In genomic region chr2:217933326-217933993, GRCh38 we compare ENCODE assay signal across 10 cellular contexts.
DNase-seq lines count a peak whose midpoint lies in the region; ATAC-seq, FAIRE-seq and TF ChIP-seq lines count a peak whose summit lies in the region.
"Had no signal": no experiment of that assay in that cellular context is flagged by ENCODE, and none has a peak within 500 bp of the region (broad histone marks: within the 10 kb centered on the region; RNA-seq: fewer than 3 reads in every experiment).

No MANE protein-coding gene starts in this region.

- no peaks in the 10 kb centered on the region for H3K36me3 Mint-ChIP-seq in T-helper 2 cell treated with Interferon-gamma antibody and Interleukin-4, amounts not matched to agents 5 μg/mL and 100 μg/mL, for 36 hours (ENCODE audit: low read depth)

- no peaks in the 10 kb centered on the region for H3K27me3 ChIP-seq in SK-N-SH (ENCODE audit: insufficient read depth)
- H3K27me3 ChIP-seq in hepatocyte, result no peaks in the 10 kb centered on the region
- no peaks in the 10 kb centered on the region for H3K27me3 ChIP-seq in stomach smooth muscle (ENCODE audit: control insufficient read depth in 1 of 2, insufficient read depth in 2 of 2, low read length in 2 of 2)
- no peaks in the 10 kb centered on the region for H3K27me3 ChIP-seq in small intestine (ENCODE audit: control insufficient read depth in 2 of 2, insufficient read depth in 2 of 2, low read length in 2 of 2)

- H3K27ac ChIP-seq in SK-N-SH (ENCODE audit: low read depth in 2 of 2, low read length in 1 of 2) (peak overlapping the region; percentile 86 to 96), hepatocyte (peak overlapping the region; percentile 48), stomach smooth muscle (ENCODE audit: low read length) (peak overlapping the region; percentile 99), small intestine (ENCODE audit: low read depth in 1 of 2, low read length in 1 of 2) (peak overlapping the region in 1 of 2 donors; percentile 82)

- H3K9me2 ChIP-seq in SK-N-SH (no peaks in the 10 kb centered on the region), hepatocyte (replicated peaks; ENCODE audit: insufficient read depth) (no peaks in the 10 kb centered on the region)

- FAIRE-seq in small intestine (lab: Jason Lieb, UNC) (no peak), D721Med (lab: Jason Lieb, UNC) (no peak)

- CTCF ChIA-PET in SK-N-SH (lab: Yijun Ruan, JAX), result interaction anchor here (0.7 to 14.7 kb wide), 31 partner anchors 8 to 148 kb away, joined by 3 to 129 read pairs (median 4); no protein-coding TSS in a partner anchor

- H3K9me3 Mint-ChIP-seq in T-helper 2 cell treated with Interferon-gamma antibody and Interleukin-4, amounts not matched to agents 5 μg/mL and 100 μg/mL, for 36 hours, result no peaks in the 10 kb centered on the region

- H3K4me1 Mint-ChIP-seq in T-helper 2 cell treated with Interferon-gamma antibody and Interleukin-4, amounts not matched to agents 5 μg/mL and 100 μg/mL, for 36 hours (ENCODE audit: low read depth), result peaks cover 9% of the 10 kb centered on the region

- TF ChIP-seq RAD21 in SK-N-SH (IDR thresholded peaks at IDR 0.05; ENCODE audit: low read length), result peak; percentile 15

- H3K36me3 ChIP-seq in SK-N-SH (replicated peaks in 1 of 2; ENCODE audit: control insufficient read depth in 1 of 2, insufficient read depth in 2 of 2, low read length in 1 of 2) (peaks cover 0 to 2% of the 10 kb centered on the region in 2 experiments), hepatocyte (replicated peaks; ENCODE audit: insufficient read depth, low read depth) (no peaks in the 10 kb centered on the region), stomach smooth muscle (ENCODE audit: control insufficient read depth in 2 of 2, insufficient read depth in 2 of 2, low read length in 2 of 2) (peaks cover 7% of the 10 kb centered on the region in 2 donors), small intestine (ENCODE audit: control insufficient read depth in 2 of 2, insufficient read depth in 2 of 2, low read length in 2 of 2) (no peaks in the 10 kb centered on the region)

- H3K27ac Mint-ChIP-seq in T-helper 2 cell treated with Interferon-gamma antibody and Interleukin-4, amounts not matched to agents 5 μg/mL and 100 μg/mL, for 36 hours, result no peak overlapping the region

- H4K20me1 ChIP-seq in SK-N-SH (ENCODE audit: insufficient read depth), result peaks cover 37% of the 10 kb centered on the region; the same call in 1 of the 2 replicates
- peaks cover 10% of the 10 kb centered on the region for H4K20me1 ChIP-seq in hepatocyte (ENCODE audit: insufficient read depth, poor library complexity, severe bottlenecking)

- H3F3A ChIP-seq in SK-N-SH (replicated peaks; ENCODE audit: insufficient read depth), result peaks cover 35% of the 10 kb centered on the region

- H3K4me1 ChIP-seq in SK-N-SH (ENCODE audit: control insufficient read depth in 1 of 2, insufficient read depth in 2 of 2, low read depth in 1 of 2, low read length in 1 of 2) (peaks cover 77 to 96% of the 10 kb centered on the region in 2 experiments), hepatocyte (ENCODE audit: insufficient read depth) (peaks cover 68% of the 10 kb centered on the region), stomach smooth muscle (ENCODE audit: control insufficient read depth, insufficient read depth, low read length) (peaks cover 97% of the 10 kb centered on the region), small intestine (ENCODE audit: control insufficient read depth in 2 of 2, insufficient read depth in 1 of 2, low read depth in 1 of 2, low read length in 1 of 2) (peaks cover 0 to 5% of the 10 kb centered on the region in 2 donors)

- DNase-seq in NCI-H1105 (lab: John Stamatoyannopoulos, UW), result peak; percentile 59
- peak; percentile 86 for DNase-seq in SK-N-SH
- DNase-seq in hepatocyte (ENCODE audit: low spot score), result no peak
- no peak for DNase-seq in small intestine
- DNase-seq in D721Med (ENCODE audit: insufficient read length, low spot score), result no peak
- no peak for DNase-seq in T-helper 2 cell treated with Interferon-gamma antibody and Interleukin-4, amounts not matched to agents 5 μg/mL and 100 μg/mL, for 36 hours (ENCODE audit: low spot score)
- DNase-seq: NCI-H1048, T-helper 2 cell had no signal

- H3K4me2 ChIP-seq in SK-N-SH (peak overlapping the region; percentile 72), hepatocyte (no peak overlapping the region)

- no peak for ATAC-seq in GM18873 (IDR thresholded peaks at IDR 0.05; ENCODE audit: low FRiP score, unreplicated experiment)

- peaks cover 10% of the 10 kb centered on the region for H3K27me3 Mint-ChIP-seq in T-helper 2 cell treated with Interferon-gamma antibody and Interleukin-4, amounts not matched to agents 5 μg/mL and 100 μg/mL, for 36 hours (ENCODE audit: low read depth)

- TF ChIP-seq CTCF in SK-N-SH (IDR thresholded peaks at IDR 0.05), result no peak
- no peak for TF ChIP-seq CTCF in hepatocyte (IDR thresholded peaks at IDR 0.05; ENCODE audit: poor library complexity)
- TF ChIP-seq CTCF in D721Med (IDR thresholded peaks at IDR 0.05; ENCODE audit: insufficient read depth, missing control alignments), result no peak

- H3K9ac ChIP-seq in SK-N-SH, result peak overlapping the region; percentile 43; the same call in 1 of the 2 replicates
- peak overlapping the region; percentile 80 to 98 for H3K9ac ChIP-seq in stomach smooth muscle (ENCODE audit: low read length in 2 of 2)

- H3K9me3 ChIP-seq in SK-N-SH (no peaks in the 10 kb centered on the region), hepatocyte (ENCODE audit: low read depth) (no peaks in the 10 kb centered on the region), stomach smooth muscle (ENCODE audit: control insufficient read depth in 2 of 2, low read length in 2 of 2) (no peaks in the 10 kb centered on the region), small intestine (ENCODE audit: control insufficient read depth, low read depth) (no peaks in the 10 kb centered on the region)

- 45% methylated on average over 4 of the region's 7 CpGs for WGBS in SK-N-SH (ENCODE audit: low lambda C conversion rate)
- 75% methylated on average over 7 of the region's 7 CpGs for WGBS in hepatocyte (ENCODE audit: low lambda C conversion rate, missing lambda C conversion rate)
- WGBS in small intestine, 3 donors, result 40 to 52% (median 41%) methylated on average over 7 of the region's 7 CpGs

- TF ChIP-seq EP300 in SK-N-SH (IDR thresholded peaks at IDR 0.05; ENCODE audit: borderline replicate concordance in 1 of 2, low read depth in 1 of 2, low read length in 1 of 2), result peak in 1 of 2 experiments; percentile 38; a peak in 1 of 4 replicates

- POLR2A ChIA-PET in SK-N-SH (lab: Yijun Ruan, JAX), result interaction anchor here (1.0 to 3.9 kb wide), 7 partner anchors 9 to 69 kb away, joined by 3 to 28 read pairs (median 7); partner anchors contain the start of gene TNS1

- H3K79me2 ChIP-seq in SK-N-SH (ENCODE audit: insufficient read depth) (peaks cover 94% of the 10 kb centered on the region), hepatocyte (peaks cover 65% of the 10 kb centered on the region)

- no peak overlapping the region for H3K4me3 Mint-ChIP-seq in T-helper 2 cell treated with Interferon-gamma antibody and Interleukin-4, amounts not matched to agents 5 μg/mL and 100 μg/mL, for 36 hours

- H2AFZ ChIP-seq in SK-N-SH (ENCODE audit: low read depth) (no peak overlapping the region), hepatocyte (no peak overlapping the region)

- H3K4me3 ChIP-seq in SK-N-SH (ENCODE audit: low read depth in 2 of 2, low read length in 1 of 2) (no peak overlapping the region; a peak in 1 of 4 replicates), hepatocyte (no peak overlapping the region), stomach smooth muscle (ENCODE audit: low read length in 2 of 2) (peak overlapping the region; percentile 63 to 99), small intestine (ENCODE audit: low read depth in 1 of 2, low read length in 2 of 2) (no peak overlapping the region)

TF ChIP-seq in SK-N-SH, 30 proteins besides CTCF, POLR2A, EP300 and RAD21 (continues in another document):
- TF ChIP-seq RXRA (IDR thresholded peaks at IDR 0.05; ENCODE audit: borderline replicate concordance, low read depth), result no peak
- TF ChIP-seq YY1 (IDR thresholded peaks at IDR 0.05; ENCODE audit: low read depth), result no peak
- TF ChIP-seq TAF1 (IDR thresholded peaks at IDR 0.05; ENCODE audit: borderline replicate concordance, low read depth, low read length), result no peak
- no peak for TF ChIP-seq PBX3 (IDR thresholded peaks at IDR 0.05)
- TF ChIP-seq USF1 (IDR thresholded peaks at IDR 0.05; ENCODE audit: borderline replicate concordance, low read depth), result no peak
- TF ChIP-seq MAX (IDR thresholded peaks at IDR 0.05; ENCODE audit: low read depth), result no peak
- no peak for TF ChIP-seq CHD2 (IDR thresholded peaks at IDR 0.05; ENCODE audit: low read length, partially characterized antibody)
- TF ChIP-seq SIN3A (IDR thresholded peaks at IDR 0.05; ENCODE audit: borderline replicate concordance, low read depth, low read length), result no peak
- TF ChIP-seq RCOR1 (IDR thresholded peaks at IDR 0.05; ENCODE audit: low read length), result no peak
- 0 out of 2 replicates have a peak, but pooled peaks have one; percentile 0 for TF ChIP-seq FOXJ3 (CRISPR knock-in tag; IDR thresholded peaks at IDR 0.05)
- TF ChIP-seq FOXM1 (IDR thresholded peaks at IDR 0.05; ENCODE audit: low read depth), result no peak
- no peak for TF ChIP-seq TEAD4 (IDR thresholded peaks at IDR 0.05; ENCODE audit: borderline replicate concordance, insufficient read depth)
- TF ChIP-seq GABPA (IDR thresholded peaks at IDR 0.05; ENCODE audit: low read depth), result no peak

Comparison
In these comparisons a context has a peak if more than half of its experiments do, and no peak if none do; other contexts are left out.
1. DNase-seq: peak in NCI-H1105 (single experiment) and SK-N-SH (single experiment); none in hepatocyte (single experiment), small intestine (single experiment), D721Med (single experiment) and T-helper 2 cell treated with Interferon-gamma antibody and Interleukin-4, amounts not matched to agents 5 μg/mL and 100 μg/mL, for 36 hours (single experiment).
2. H3K4me3 ChIP-seq: peak in stomach smooth muscle (2 of 2); none in SK-N-SH (0 of 2), hepatocyte (single experiment) and small intestine (0 of 2).